In the genomic region with DNA sequence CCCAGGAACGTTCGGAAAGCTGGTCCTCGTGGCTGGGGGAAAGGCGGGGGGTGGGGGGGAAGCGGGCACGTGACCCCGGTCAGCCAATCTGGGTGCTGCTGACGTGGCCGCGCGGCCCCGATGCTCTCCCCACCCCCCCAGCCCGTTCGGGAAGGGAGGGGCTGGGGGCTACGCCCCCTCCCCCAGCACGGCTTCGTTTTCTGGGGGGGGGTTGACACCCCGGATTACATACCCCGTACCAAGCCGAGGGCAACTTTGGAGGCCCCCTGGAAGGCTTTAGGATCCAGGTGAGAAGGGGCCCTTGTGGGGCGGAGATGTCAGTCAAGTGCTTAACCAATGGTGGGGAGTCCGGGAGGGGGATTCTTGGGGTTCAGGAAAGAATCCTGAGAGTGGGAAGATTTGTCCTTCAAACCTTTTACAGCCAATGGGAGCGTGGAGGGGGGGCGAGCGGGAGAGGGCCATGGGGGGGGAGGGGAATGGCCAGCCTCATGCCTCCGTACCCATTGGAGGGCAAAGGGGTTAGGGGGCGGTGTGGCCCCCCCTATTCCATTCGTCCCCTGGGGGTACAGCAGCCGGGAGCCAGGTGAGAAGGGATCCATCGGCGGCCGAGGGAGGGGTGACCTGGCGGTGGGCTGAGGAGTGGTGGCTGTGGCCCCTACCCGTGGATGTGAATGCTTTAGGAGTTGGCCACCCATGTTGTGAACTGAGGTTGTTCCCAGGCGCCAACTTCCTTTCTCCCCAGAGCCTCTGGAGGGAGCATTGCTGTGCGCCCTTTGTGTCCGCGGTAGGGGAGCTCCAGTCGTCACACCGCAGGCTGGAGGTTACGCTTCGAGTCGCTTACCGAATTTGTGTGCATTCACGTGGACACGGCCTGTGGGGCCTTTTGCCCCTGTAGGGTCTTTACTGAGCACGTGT, we compare ENCODE assay signal across 1 cellular context.
TF ChIP-seq lines count a peak whose summit lies in the region.

No MANE protein-coding gene starts in this region.

TF ChIP-seq in HepG2, 621 proteins besides CTCF, POLR2A, EP300 and RAD21 (continued from another document and continues in another):
- no peak; the same call in 1 of the 2 replicates for TF ChIP-seq NCOR1 (IDR thresholded peaks at IDR 0.05; ENCODE audit: borderline replicate concordance, low read length)
- TF ChIP-seq, protein P1, sequence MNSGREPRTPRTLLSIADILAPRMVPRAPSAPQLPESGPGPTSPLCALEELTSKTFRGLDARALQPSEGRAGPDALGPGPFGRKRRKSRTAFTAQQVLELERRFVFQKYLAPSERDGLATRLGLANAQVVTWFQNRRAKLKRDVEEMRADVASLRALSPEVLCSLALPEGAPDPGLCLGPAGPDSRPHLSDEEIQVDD (CRISPR knock-in tag; IDR thresholded peaks at IDR 0.05; ENCODE audit: borderline replicate concordance), result peak; percentile 53; the same call in 1 of the 2 replicates
- no peak for TF ChIP-seq GFI1 (CRISPR knock-in tag; IDR thresholded peaks at IDR 0.05; ENCODE audit: borderline replicate concordance)
- TF ChIP-seq AGO2 (optimal IDR thresholded peaks at IDR 0.05; ENCODE audit: low read depth, low read length), result peak; percentile 93
- TF ChIP-seq FLYWCH1 (CRISPR knock-in tag; IDR thresholded peaks at IDR 0.05), result no peak
- TF ChIP-seq MED1 (CRISPR knock-in tag; IDR thresholded peaks at IDR 0.05), result peak; percentile 71
- TF ChIP-seq HOXA7 (CRISPR knock-in tag; IDR thresholded peaks at IDR 0.05), result no peak
- TF ChIP-seq ARNT (IDR thresholded peaks at IDR 0.05), result no peak
- TF ChIP-seq, protein P2, sequence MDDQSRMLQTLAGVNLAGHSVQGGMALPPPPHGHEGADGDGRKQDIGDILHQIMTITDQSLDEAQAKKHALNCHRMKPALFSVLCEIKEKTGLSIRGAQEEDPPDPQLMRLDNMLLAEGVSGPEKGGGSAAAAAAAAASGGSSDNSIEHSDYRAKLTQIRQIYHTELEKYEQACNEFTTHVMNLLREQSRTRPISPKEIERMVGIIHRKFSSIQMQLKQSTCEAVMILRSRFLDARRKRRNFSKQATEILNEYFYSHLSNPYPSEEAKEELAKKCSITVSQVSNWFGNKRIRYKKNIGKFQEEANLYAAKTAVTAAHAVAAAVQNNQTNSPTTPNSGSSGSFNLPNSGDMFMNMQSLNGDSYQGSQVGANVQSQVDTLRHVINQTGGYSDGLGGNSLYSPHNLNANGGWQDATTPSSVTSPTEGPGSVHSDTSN (CRISPR knock-in tag; IDR thresholded peaks at IDR 0.05; ENCODE audit: borderline replicate concordance), result no peak
- TF ChIP-seq ZNF10 (CRISPR knock-in tag; IDR thresholded peaks at IDR 0.05; ENCODE audit: borderline replicate concordance, low read depth), result 0 out of 2 replicates have a peak, but pooled peaks have one; percentile 73
- peak; percentile 87 for TF ChIP-seq TOPORS (CRISPR knock-in tag; IDR thresholded peaks at IDR 0.05)
- peak; percentile 76 for TF ChIP-seq DR1 (CRISPR knock-in tag; IDR thresholded peaks at IDR 0.05)
- TF ChIP-seq ZNF430 (CRISPR knock-in tag; IDR thresholded peaks at IDR 0.05), result 0 out of 2 replicates have a peak, but pooled peaks have one; percentile 47
- TF ChIP-seq, protein P3, sequence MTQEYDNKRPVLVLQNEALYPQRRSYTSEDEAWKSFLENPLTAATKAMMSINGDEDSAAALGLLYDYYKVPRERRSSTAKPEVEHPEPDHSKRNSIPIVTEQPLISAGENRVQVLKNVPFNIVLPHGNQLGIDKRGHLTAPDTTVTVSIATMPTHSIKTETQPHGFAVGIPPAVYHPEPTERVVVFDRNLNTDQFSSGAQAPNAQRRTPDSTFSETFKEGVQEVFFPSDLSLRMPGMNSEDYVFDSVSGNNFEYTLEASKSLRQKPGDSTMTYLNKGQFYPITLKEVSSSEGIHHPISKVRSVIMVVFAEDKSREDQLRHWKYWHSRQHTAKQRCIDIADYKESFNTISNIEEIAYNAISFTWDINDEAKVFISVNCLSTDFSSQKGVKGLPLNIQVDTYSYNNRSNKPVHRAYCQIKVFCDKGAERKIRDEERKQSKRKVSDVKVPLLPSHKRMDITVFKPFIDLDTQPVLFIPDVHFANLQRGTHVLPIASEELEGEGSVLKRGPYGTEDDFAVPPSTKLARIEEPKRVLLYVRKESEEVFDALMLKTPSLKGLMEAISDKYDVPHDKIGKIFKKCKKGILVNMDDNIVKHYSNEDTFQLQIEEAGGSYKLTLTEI (CRISPR knock-in tag; conservative IDR thresholded peaks at IDR 0.05), result no peak
- TF ChIP-seq, protein P4, sequence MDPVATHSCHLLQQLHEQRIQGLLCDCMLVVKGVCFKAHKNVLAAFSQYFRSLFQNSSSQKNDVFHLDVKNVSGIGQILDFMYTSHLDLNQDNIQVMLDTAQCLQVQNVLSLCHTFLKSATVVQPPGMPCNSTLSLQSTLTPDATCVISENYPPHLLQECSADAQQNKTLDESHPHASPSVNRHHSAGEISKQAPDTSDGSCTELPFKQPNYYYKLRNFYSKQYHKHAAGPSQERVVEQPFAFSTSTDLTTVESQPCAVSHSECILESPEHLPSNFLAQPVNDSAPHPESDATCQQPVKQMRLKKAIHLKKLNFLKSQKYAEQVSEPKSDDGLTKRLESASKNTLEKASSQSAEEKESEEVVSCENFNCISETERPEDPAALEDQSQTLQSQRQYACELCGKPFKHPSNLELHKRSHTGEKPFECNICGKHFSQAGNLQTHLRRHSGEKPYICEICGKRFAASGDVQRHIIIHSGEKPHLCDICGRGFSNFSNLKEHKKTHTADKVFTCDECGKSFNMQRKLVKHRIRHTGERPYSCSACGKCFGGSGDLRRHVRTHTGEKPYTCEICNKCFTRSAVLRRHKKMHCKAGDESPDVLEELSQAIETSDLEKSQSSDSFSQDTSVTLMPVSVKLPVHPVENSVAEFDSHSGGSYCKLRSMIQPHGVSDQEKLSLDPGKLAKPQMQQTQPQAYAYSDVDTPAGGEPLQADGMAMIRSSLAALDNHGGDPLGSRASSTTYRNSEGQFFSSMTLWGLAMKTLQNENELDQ (CRISPR knock-in tag; IDR thresholded peaks at IDR 0.05; ENCODE audit: borderline replicate concordance), result no peak
- no peak for TF ChIP-seq FOXM1 (CRISPR knock-in tag; IDR thresholded peaks at IDR 0.05)
- no peak; the same call in 1 of the 2 replicates for TF ChIP-seq SALL2 (CRISPR knock-in tag; IDR thresholded peaks at IDR 0.05)
- TF ChIP-seq, protein P5, sequence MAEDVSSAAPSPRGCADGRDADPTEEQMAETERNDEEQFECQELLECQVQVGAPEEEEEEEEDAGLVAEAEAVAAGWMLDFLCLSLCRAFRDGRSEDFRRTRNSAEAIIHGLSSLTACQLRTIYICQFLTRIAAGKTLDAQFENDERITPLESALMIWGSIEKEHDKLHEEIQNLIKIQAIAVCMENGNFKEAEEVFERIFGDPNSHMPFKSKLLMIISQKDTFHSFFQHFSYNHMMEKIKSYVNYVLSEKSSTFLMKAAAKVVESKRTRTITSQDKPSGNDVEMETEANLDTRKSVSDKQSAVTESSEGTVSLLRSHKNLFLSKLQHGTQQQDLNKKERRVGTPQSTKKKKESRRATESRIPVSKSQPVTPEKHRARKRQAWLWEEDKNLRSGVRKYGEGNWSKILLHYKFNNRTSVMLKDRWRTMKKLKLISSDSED (CRISPR knock-in tag; IDR thresholded peaks at IDR 0.05), result peak; percentile 55; the same call in 1 of the 2 replicates
- TF ChIP-seq ZNF543 (CRISPR knock-in tag; IDR thresholded peaks at IDR 0.05), result no peak; the same call in 1 of the 2 replicates
- TF ChIP-seq ZNF264 (CRISPR knock-in tag; IDR thresholded peaks at IDR 0.05), result peak; percentile 93
- no peak for TF ChIP-seq ZNF891 (CRISPR knock-in tag; IDR thresholded peaks at IDR 0.05)
- 0 out of 2 replicates have a peak, but pooled peaks have one; percentile 33 for TF ChIP-seq ZNF878 (CRISPR knock-in tag; IDR thresholded peaks at IDR 0.05)
- TF ChIP-seq ZNF879 (CRISPR knock-in tag; IDR thresholded peaks at IDR 0.05), result no peak
- TF ChIP-seq ZNF766 (CRISPR knock-in tag; IDR thresholded peaks at IDR 0.05; ENCODE audit: borderline replicate concordance), result peak; percentile 80
- no peak for TF ChIP-seq ZNF777 (CRISPR knock-in tag; IDR thresholded peaks at IDR 0.05)
- no peak for TF ChIP-seq PAF1 (CRISPR knock-in tag; IDR thresholded peaks at IDR 0.05)
- no peak for TF ChIP-seq FOSL1 (CRISPR knock-in tag; IDR thresholded peaks at IDR 0.05; ENCODE audit: borderline replicate concordance)
- peak; percentile 42; the same call in 1 of the 2 replicates for TF ChIP-seq POLR2AphosphoS2 (IDR thresholded peaks at IDR 0.05; ENCODE audit: low read depth, low read length)
- peak; percentile 81; the same call in 1 of the 2 replicates for TF ChIP-seq HES4 (CRISPR knock-in tag; IDR thresholded peaks at IDR 0.05; ENCODE audit: borderline replicate concordance)
- peak; percentile 79 for TF ChIP-seq POLR2AphosphoS5 (IDR thresholded peaks at IDR 0.05; ENCODE audit: low read depth, low read length)
- TF ChIP-seq ZNF292 (CRISPR knock-in tag; IDR thresholded peaks at IDR 0.05; ENCODE audit: borderline replicate concordance, low read depth), result no peak
- 0 out of 2 replicates have a peak, but pooled peaks have one; percentile 14 for TF ChIP-seq HNF4A (CRISPR knock-in tag; IDR thresholded peaks at IDR 0.05)
- TF ChIP-seq, protein P6, sequence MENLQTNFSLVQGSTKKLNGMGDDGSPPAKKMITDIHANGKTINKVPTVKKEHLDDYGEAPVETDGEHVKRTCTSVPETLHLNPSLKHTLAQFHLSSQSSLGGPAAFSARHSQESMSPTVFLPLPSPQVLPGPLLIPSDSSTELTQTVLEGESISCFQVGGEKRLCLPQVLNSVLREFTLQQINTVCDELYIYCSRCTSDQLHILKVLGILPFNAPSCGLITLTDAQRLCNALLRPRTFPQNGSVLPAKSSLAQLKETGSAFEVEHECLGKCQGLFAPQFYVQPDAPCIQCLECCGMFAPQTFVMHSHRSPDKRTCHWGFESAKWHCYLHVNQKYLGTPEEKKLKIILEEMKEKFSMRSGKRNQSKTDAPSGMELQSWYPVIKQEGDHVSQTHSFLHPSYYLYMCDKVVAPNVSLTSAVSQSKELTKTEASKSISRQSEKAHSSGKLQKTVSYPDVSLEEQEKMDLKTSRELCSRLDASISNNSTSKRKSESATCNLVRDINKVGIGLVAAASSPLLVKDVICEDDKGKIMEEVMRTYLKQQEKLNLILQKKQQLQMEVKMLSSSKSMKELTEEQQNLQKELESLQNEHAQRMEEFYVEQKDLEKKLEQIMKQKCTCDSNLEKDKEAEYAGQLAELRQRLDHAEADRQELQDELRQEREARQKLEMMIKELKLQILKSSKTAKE (CRISPR knock-in tag; IDR thresholded peaks at IDR 0.05; ENCODE audit: borderline replicate concordance), result no peak
- TF ChIP-seq, protein P7, sequence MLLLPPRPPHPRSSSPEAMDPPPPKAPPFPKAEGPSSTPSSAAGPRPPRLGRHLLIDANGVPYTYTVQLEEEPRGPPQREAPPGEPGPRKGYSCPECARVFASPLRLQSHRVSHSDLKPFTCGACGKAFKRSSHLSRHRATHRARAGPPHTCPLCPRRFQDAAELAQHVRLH (CRISPR knock-in tag; IDR thresholded peaks at IDR 0.05; ENCODE audit: borderline replicate concordance, low read depth), result peak; percentile 54; the same call in 1 of the 2 replicates
- no peak for TF ChIP-seq ZNF337 (CRISPR knock-in tag; IDR thresholded peaks at IDR 0.05; ENCODE audit: borderline replicate concordance, low read depth)
- peak; percentile 22; the same call in 1 of the 2 replicates for TF ChIP-seq SIN3A (IDR thresholded peaks at IDR 0.05; ENCODE audit: borderline replicate concordance, low read depth, low read length)
- peak; percentile 40; the same call in 1 of the 2 replicates for TF ChIP-seq ZNF12 (CRISPR knock-in tag; IDR thresholded peaks at IDR 0.05)
- TF ChIP-seq, protein P8, sequence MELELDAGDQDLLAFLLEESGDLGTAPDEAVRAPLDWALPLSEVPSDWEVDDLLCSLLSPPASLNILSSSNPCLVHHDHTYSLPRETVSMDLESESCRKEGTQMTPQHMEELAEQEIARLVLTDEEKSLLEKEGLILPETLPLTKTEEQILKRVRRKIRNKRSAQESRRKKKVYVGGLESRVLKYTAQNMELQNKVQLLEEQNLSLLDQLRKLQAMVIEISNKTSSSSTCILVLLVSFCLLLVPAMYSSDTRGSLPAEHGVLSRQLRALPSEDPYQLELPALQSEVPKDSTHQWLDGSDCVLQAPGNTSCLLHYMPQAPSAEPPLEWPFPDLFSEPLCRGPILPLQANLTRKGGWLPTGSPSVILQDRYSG (CRISPR knock-in tag; IDR thresholded peaks at IDR 0.05), result no peak
- TF ChIP-seq, protein P9, sequence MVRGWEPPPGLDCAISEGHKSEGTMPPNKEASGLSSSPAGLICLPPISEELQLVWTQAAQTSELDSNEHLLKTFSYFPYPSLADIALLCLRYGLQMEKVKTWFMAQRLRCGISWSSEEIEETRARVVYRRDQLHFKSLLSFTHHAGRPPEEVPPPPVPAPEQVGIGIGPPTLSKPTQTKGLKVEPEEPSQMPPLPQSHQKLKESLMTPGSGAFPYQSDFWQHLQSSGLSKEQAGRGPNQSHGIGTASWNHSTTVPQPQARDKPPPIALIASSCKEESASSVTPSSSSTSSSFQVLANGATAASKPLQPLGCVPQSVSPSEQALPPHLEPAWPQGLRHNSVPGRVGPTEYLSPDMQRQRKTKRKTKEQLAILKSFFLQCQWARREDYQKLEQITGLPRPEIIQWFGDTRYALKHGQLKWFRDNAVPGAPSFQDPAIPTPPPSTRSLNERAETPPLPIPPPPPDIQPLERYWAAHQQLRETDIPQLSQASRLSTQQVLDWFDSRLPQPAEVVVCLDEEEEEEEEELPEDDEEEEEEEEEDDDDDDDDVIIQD (CRISPR knock-in tag; IDR thresholded peaks at IDR 0.05; ENCODE audit: low read depth), result no peak
- TF ChIP-seq ZKSCAN8 (CRISPR knock-in tag; IDR thresholded peaks at IDR 0.05; ENCODE audit: borderline replicate concordance), result no peak
- TF ChIP-seq SRSF9 (IDR thresholded peaks at IDR 0.05; ENCODE audit: borderline replicate concordance, insufficient read depth, low read depth, low read length, poor library complexity, severe bottlenecking), result no peak
- TF ChIP-seq, protein P10, sequence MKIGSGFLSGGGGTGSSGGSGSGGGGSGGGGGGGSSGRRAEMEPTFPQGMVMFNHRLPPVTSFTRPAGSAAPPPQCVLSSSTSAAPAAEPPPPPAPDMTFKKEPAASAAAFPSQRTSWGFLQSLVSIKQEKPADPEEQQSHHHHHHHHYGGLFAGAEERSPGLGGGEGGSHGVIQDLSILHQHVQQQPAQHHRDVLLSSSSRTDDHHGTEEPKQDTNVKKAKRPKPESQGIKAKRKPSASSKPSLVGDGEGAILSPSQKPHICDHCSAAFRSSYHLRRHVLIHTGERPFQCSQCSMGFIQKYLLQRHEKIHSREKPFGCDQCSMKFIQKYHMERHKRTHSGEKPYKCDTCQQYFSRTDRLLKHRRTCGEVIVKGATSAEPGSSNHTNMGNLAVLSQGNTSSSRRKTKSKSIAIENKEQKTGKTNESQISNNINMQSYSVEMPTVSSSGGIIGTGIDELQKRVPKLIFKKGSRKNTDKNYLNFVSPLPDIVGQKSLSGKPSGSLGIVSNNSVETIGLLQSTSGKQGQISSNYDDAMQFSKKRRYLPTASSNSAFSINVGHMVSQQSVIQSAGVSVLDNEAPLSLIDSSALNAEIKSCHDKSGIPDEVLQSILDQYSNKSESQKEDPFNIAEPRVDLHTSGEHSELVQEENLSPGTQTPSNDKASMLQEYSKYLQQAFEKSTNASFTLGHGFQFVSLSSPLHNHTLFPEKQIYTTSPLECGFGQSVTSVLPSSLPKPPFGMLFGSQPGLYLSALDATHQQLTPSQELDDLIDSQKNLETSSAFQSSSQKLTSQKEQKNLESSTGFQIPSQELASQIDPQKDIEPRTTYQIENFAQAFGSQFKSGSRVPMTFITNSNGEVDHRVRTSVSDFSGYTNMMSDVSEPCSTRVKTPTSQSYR (CRISPR knock-in tag; IDR thresholded peaks at IDR 0.05; ENCODE audit: borderline replicate concordance), result peak; percentile 88
- TF ChIP-seq, protein P11, sequence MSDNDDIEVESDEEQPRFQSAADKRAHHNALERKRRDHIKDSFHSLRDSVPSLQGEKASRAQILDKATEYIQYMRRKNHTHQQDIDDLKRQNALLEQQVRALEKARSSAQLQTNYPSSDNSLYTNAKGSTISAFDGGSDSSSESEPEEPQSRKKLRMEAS (IDR thresholded peaks at IDR 0.05), result no peak
- peak; percentile 89; the same call in 1 of the 2 replicates for TF ChIP-seq BRD4 (CRISPR knock-in tag; IDR thresholded peaks at IDR 0.05)
- TF ChIP-seq MEF2D (CRISPR knock-in tag; IDR thresholded peaks at IDR 0.05), result no peak; the same call in 1 of the 2 replicates
